Comparison of ENCODE assay signal across 35 cellular contexts in the genomic region with DNA sequence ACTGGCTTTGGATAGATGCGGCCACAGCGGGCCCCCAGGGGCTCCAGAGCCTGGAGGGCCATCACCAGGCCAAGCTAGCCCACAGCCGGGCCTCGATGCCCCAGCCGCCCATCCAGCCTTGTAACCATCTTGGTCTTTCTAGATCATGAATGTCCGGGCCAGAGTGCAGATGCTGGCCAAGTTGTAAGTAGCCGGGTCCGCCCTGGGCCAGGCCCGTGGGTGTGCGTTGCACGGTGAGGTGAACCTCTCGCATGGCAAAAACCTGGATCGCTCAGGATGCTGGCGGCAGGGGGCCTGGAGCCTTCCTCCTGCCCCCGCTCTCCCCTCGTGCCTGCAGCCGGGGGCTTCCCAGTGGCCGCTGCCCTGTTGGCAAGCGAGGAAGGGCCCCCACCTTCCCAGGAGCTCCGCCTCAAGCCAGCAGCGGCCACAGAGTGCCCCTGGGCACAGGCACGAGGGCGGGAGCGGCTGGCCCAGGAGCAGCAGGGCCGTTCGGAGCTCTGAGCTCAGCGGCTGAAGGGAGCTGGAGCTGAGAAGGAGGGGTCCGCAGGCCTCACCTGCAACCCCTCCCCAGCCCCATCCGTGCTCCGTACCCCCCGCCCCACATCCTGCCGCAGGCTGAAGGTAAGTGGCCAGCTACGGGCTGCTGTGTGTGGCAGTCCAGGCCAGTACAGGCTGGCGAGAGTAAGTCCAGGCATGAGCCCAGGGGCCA. TPM values are rescaled to one million over a fixed set of nuclear protein-coding genes. Genes with fewer than 3 reads are reported as not detected.
DNase-seq lines count a peak whose midpoint lies in the region; ATAC-seq, FAIRE-seq and TF ChIP-seq lines count a peak whose summit lies in the region.
"Had no signal": no experiment of that assay in that cellular context is flagged by ENCODE, and none has a peak within 500 bp of the region (broad histone marks: within the 10 kb centered on the region; RNA-seq: fewer than 3 reads in every experiment).

No MANE protein-coding gene starts in this region.

- H3K4me1 ChIP-seq in kidney (ENCODE audit: control insufficient read depth in 1 of 2, insufficient read depth in 1 of 2, low read depth in 1 of 2, low read length in 2 of 2), result no peaks in the 10 kb centered on the region
- H3K4me1 ChIP-seq: breast epithelium, thyroid gland had no signal

- FAIRE-seq in kidney (lab: Jason Lieb, UNC), result no peak
- FAIRE-seq: GM19239, small intestine had no signal

- no peaks in the 10 kb centered on the region for H3K4me1 Mint-ChIP-seq in progenitor cell of endocrine pancreas (ENCODE audit: low read depth)
- H3K4me1 Mint-ChIP-seq: endodermal cell had no signal

- peak; percentile 22 for DNase-seq in activated CD4-positive, CD25-positive, alpha-beta regulatory T cell treated with anti-CD3 and anti-CD28 coated beads, Interleukin-2, amount 50 U/mL, for 72 hours
- no peak for DNase-seq in activated CD4-positive, CD25-positive, alpha-beta regulatory T cell (lab: John Stamatoyannopoulos, UW)
- DNase-seq in GM13977 (ENCODE audit: low spot score) (peak; percentile 10), kidney (peak; percentile 66), progenitor cell of endocrine pancreas (ENCODE audit: low spot score, unreplicated experiment) (peak; percentile 3), NCI-H82 (lab: John Stamatoyannopoulos, UW) (no peak)
- DNase-seq: activated CD4-positive, alpha-beta memory T cell treated with anti-CD3 and anti-CD28 coated beads, Interleukin-2, amount 10 ng/mL, durations not matched to agents 7 days and 5 days; activated effector memory CD4-positive, alpha-beta T cell treated with anti-CD3 and anti-CD28 coated beads, Interleukin-2, amount 50 U/mL, for 16 hours; activated T-cell treated with anti-CD3 and anti-CD28 coated beads for 4 hours; amniotic stem cell; Calu3; endodermal cell; esophagus squamous epithelium; kidney glomerular epithelial cell; NCI-H1105; NCI-H2029; NCI-H345; NCI-H774; PC-3; small intestine; stimulated activated CD4-positive, alpha-beta T cell treated with anti-CD3 and anti-CD28 coated beads, Interleukin-4, amount 100 ng/mL, for 1 hour; stimulated activated naive CD4-positive, alpha-beta T cell; thyroid gland had no signal

- H3K27ac Mint-ChIP-seq in progenitor cell of endocrine pancreas, result no peak overlapping the region
- H3K27ac Mint-ChIP-seq: activated CD4-positive, alpha-beta memory T cell treated with anti-CD3 and anti-CD28 coated beads, Interleukin-2, amount 10 ng/mL, durations not matched to agents 7 days and 5 days; endodermal cell; mesothelial cell of epicardium; naive thymus-derived CD8-positive, alpha-beta T cell; T-helper 1 cell treated with Interleukin-12 subunit alpha and Interleukin-12 subunit beta and Interleukin-4 antibody, amounts not matched to agents 30 μg/mL and 1 μg/mL, for 36 hours had no signal

- H3K4me3 Mint-ChIP-seq in progenitor cell of endocrine pancreas (ENCODE audit: low read depth), result no peak overlapping the region
- H3K4me3 Mint-ChIP-seq: activated CD4-positive, alpha-beta memory T cell treated with anti-CD3 and anti-CD28 coated beads, Interleukin-2, amount 10 ng/mL, durations not matched to agents 7 days and 5 days; endodermal cell; mesothelial cell of epicardium; naive thymus-derived CD8-positive, alpha-beta T cell; T-helper 1 cell treated with Interleukin-12 subunit alpha and Interleukin-12 subunit beta and Interleukin-4 antibody, amounts not matched to agents 30 μg/mL and 1 μg/mL, for 36 hours had no signal

- intact Hi-C loops in kidney (cut with DNase I), result no loop called here

- no peak overlapping the region for H3K27ac ChIP-seq in kidney (ENCODE audit: low read depth in 2 of 2, low read length in 2 of 2)
- H3K27ac ChIP-seq: breast epithelium, coronary artery, esophagus squamous epithelium, SJSA1, thyroid gland had no signal

- H3K9me3 ChIP-seq in kidney (ENCODE audit: control insufficient read depth in 1 of 2, low read length in 2 of 2), result no peaks in the 10 kb centered on the region
- H3K9me3 ChIP-seq: breast epithelium, esophagus squamous epithelium, gastrocnemius medialis, SJSA1, thyroid gland had no signal

- in situ Hi-C loops in GM13977 (cut with MboI; ENCODE audit: low pct_unique_long_range_greater_than_20kb, low sequenced_read_pairs, unreplicated experiment), result no loop called here

- H3K36me3 Mint-ChIP-seq in progenitor cell of endocrine pancreas (ENCODE audit: insufficient read depth), result no peaks in the 10 kb centered on the region
- H3K36me3 Mint-ChIP-seq: mesothelial cell of epicardium; naive thymus-derived CD8-positive, alpha-beta T cell had no signal

- H3K9me3 Mint-ChIP-seq in progenitor cell of endocrine pancreas (ENCODE audit: low read depth), result no peaks in the 10 kb centered on the region
- H3K9me3 Mint-ChIP-seq: activated CD4-positive, alpha-beta memory T cell treated with anti-CD3 and anti-CD28 coated beads, Interleukin-2, amount 10 ng/mL, durations not matched to agents 7 days and 5 days; endodermal cell; mesothelial cell of epicardium; naive thymus-derived CD8-positive, alpha-beta T cell; T-helper 1 cell treated with Interleukin-12 subunit alpha and Interleukin-12 subunit beta and Interleukin-4 antibody, amounts not matched to agents 30 μg/mL and 1 μg/mL, for 36 hours had no signal

- H3K36me3 ChIP-seq in kidney (ENCODE audit: control insufficient read depth in 1 of 2, insufficient read depth in 2 of 2, low read length in 2 of 2), result no peaks in the 10 kb centered on the region
- H3K36me3 ChIP-seq: breast epithelium, esophagus squamous epithelium, SJSA1, thyroid gland had no signal

- TF ChIP-seq CTCF in GM13977 (IDR thresholded peaks at IDR 0.05; ENCODE audit: extremely low read depth, insufficient read depth, missing control alignments), result no peak
- no peak for TF ChIP-seq CTCF in kidney (IDR thresholded peaks at IDR 0.05; ENCODE audit: borderline replicate concordance, extremely low read depth, insufficient read depth)
- TF ChIP-seq CTCF in progenitor cell of endocrine pancreas (IDR thresholded peaks at IDR 0.05; ENCODE audit: unreplicated experiment), result no peak

- ATAC-seq in GM21390 (IDR thresholded peaks at IDR 0.05; ENCODE audit: unreplicated experiment) (no peak), HG02623 (IDR thresholded peaks at IDR 0.05; ENCODE audit: unreplicated experiment) (no peak)
- ATAC-seq: gastrocnemius medialis; naive thymus-derived CD8-positive, alpha-beta T cell; PC-3 had no signal

- peaks cover 25% of the 10 kb centered on the region for H3K27me3 Mint-ChIP-seq in progenitor cell of endocrine pancreas

- no peak overlapping the region for H3K9ac ChIP-seq in kidney (ENCODE audit: low read length in 2 of 2)

- H3K4me3 ChIP-seq in kidney (ENCODE audit: low read length in 2 of 2), result no peak overlapping the region
- H3K4me3 ChIP-seq: breast epithelium, coronary artery, esophagus squamous epithelium, gastrocnemius medialis, SJSA1, thyroid gland had no signal

RNA-seq across cellular contexts. Expression of gene MRPL23, which starts 10.9 kb away (rescaled TPM):
- total RNA-seq in kidney, result 45.9 TPM
- 183 TPM for polyA plus RNA-seq in kidney (ENCODE audit: insufficient read depth, low read depth, low replicate concordance)
- 38.1 and 47.2 TPM in 2 replicates for total RNA-seq in progenitor cell of endocrine pancreas

RNA-seq across cellular contexts. Expression of gene TNNT3, which starts 16.7 kb away (rescaled TPM):
- total RNA-seq in kidney (0.60 TPM), progenitor cell of endocrine pancreas (0.38 TPM in 1 of 2 replicates, not detected in the other)
- not detected for polyA plus RNA-seq in kidney (ENCODE audit: insufficient read depth, low read depth, low replicate concordance)
- total RNA-seq: A172, Calu3, Daoy, endodermal cell, PC-3 had no signal

RNA-seq across cellular contexts. Expression of gene PRR33, which starts 44.5 kb away (rescaled TPM):
- total RNA-seq in kidney (not detected), progenitor cell of endocrine pancreas (not detected in 2 replicates)
- not detected for polyA plus RNA-seq in kidney (ENCODE audit: insufficient read depth, low read depth, low replicate concordance)
- total RNA-seq: A172; breast epithelium; Calu3; Daoy; endodermal cell; esophagus squamous epithelium; mesothelial cell of epicardium; naive thymus-derived CD8-positive, alpha-beta T cell; PC-3; SJSA1; thyroid gland had no signal

Comparison
In these comparisons a context has a peak if more than half of its experiments do, and no peak if none do; other contexts are left out.
1. DNase-seq: peak in activated CD4-positive, CD25-positive, alpha-beta regulatory T cell treated with anti-CD3 and anti-CD28 coated beads, Interleukin-2, amount 50 U/mL, for 72 hours (single experiment), GM13977 (single experiment), kidney (single experiment) and progenitor cell of endocrine pancreas (single experiment); none in activated CD4-positive, CD25-positive, alpha-beta regulatory T cell (0 of 4) and NCI-H82 (single experiment).